In the genomic region with DNA sequence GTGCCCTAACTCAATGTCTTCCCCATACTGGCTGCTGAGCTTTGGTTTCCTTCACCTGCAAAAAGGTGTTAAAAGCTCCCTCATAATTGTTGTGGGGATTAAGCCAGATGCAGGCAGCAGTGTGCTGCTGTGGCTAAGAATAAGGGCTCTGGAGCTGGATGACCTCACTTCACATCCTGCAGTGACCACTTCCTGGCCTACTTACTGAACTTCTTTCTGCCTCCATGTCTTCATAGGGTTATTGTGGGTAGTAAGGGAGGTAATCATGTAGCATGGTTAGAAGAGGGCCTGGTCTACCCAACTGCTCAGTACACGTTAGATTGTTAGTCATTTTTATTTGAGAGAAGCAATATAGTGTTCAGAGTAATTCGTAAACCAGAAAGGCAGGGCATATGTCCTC, we compare ENCODE assay signal across 8 cellular contexts. TPM values are rescaled to one million over a fixed set of nuclear protein-coding genes. Genes with fewer than 3 reads are reported as not detected.
DNase-seq lines count a peak whose midpoint lies in the region; ATAC-seq and TF ChIP-seq lines count a peak whose summit lies in the region.

No MANE protein-coding gene starts in this region.

- no peak for TF ChIP-seq CTCF in CD14-positive monocyte (IDR thresholded peaks at IDR 0.05)

- peaks cover 69% of the 10 kb centered on the region for H3K36me3 Mint-ChIP-seq in activated CD8-positive, alpha-beta T cell treated with anti-CD3 and anti-CD28 coated beads, Interleukin-2, amount 10 ng/mL, durations not matched to agents 7 days and 5 days (ENCODE audit: low read depth)
- peaks cover 70% of the 10 kb centered on the region for H3K36me3 Mint-ChIP-seq in stimulated activated naive CD8-positive, alpha-beta T cell treated with anti-CD3 and anti-CD28 coated beads, Interleukin-15, Interleukin-2, amounts not matched to agents 100 ng/mL and 50 ng/mL, for 24 hours (ENCODE audit: low read depth)
- H3K36me3 Mint-ChIP-seq in CD14-positive monocyte: peaks cover 65 to 87% of the 10 kb centered on the region in 2 donors

- H3K9me3 Mint-ChIP-seq in activated CD8-positive, alpha-beta T cell treated with anti-CD3 and anti-CD28 coated beads, Interleukin-2, amount 10 ng/mL, durations not matched to agents 7 days and 5 days (ENCODE audit: insufficient read depth): no peaks in the 10 kb centered on the region
- no peaks in the 10 kb centered on the region for H3K9me3 Mint-ChIP-seq in stimulated activated naive CD8-positive, alpha-beta T cell treated with anti-CD3 and anti-CD28 coated beads, Interleukin-15, Interleukin-2, amounts not matched to agents 100 ng/mL and 50 ng/mL, for 24 hours
- H3K9me3 Mint-ChIP-seq in CD14-positive monocyte: no peaks in the 10 kb centered on the region

- H3K27me3 Mint-ChIP-seq in activated CD8-positive, alpha-beta T cell treated with anti-CD3 and anti-CD28 coated beads, Interleukin-2, amount 10 ng/mL, durations not matched to agents 7 days and 5 days (ENCODE audit: low read depth): no peaks in the 10 kb centered on the region
- H3K27me3 Mint-ChIP-seq in stimulated activated naive CD8-positive, alpha-beta T cell treated with anti-CD3 and anti-CD28 coated beads, Interleukin-15, Interleukin-2, amounts not matched to agents 100 ng/mL and 50 ng/mL, for 24 hours: no peaks in the 10 kb centered on the region
- no peaks in the 10 kb centered on the region for H3K27me3 Mint-ChIP-seq in CD14-positive monocyte (ENCODE audit: low read depth in 3 of 3)

- POLR2A ChIA-PET in activated CD8-positive, alpha-beta T cell treated with anti-CD3 and anti-CD28 coated beads, Interleukin-2, amount 10 ng/mL, durations not matched to agents 7 days and 5 days (lab: Charles Lee): interaction anchor here (0.7 to 3.1 kb wide), 7 partner anchors 11 to 120 kb away, joined by 3 to 17 read pairs (median 4); partner anchors contain the start of gene HPS3

- peak; percentile 58 for DNase-seq in activated gamma-delta T cell treated with Interleukin-2 at 50 U/mL for 16 hours
- DNase-seq in activated gamma-delta T cell (lab: John Stamatoyannopoulos, UW): no peak
- DNase-seq in activated CD8-positive, alpha-beta T cell treated with anti-CD3 and anti-CD28 coated beads, Interleukin-2, amount 10 ng/mL, durations not matched to agents 7 days and 5 days: peak; percentile 86
- DNase-seq in CD14-positive monocyte (ENCODE audit: low spot score): no peak
- DNase-seq in NCI-H82 (lab: John Stamatoyannopoulos, UW): no peak
- no peak for DNase-seq in NCI-H774 (lab: John Stamatoyannopoulos, UW)

- peak overlapping the region; percentile 95 for H3K27ac Mint-ChIP-seq in activated CD8-positive, alpha-beta T cell treated with anti-CD3 and anti-CD28 coated beads, Interleukin-2, amount 10 ng/mL, durations not matched to agents 7 days and 5 days
- peak overlapping the region; percentile 29 for H3K27ac Mint-ChIP-seq in stimulated activated naive CD8-positive, alpha-beta T cell treated with anti-CD3 and anti-CD28 coated beads, Interleukin-15, Interleukin-2, amounts not matched to agents 100 ng/mL and 50 ng/mL, for 24 hours
- H3K27ac Mint-ChIP-seq in CD14-positive monocyte: no peak overlapping the region

- ATAC-seq in HG03108 (IDR thresholded peaks at IDR 0.05; ENCODE audit: unreplicated experiment): peak; percentile 86
- ATAC-seq in activated CD8-positive, alpha-beta T cell treated with anti-CD3 and anti-CD28 coated beads, Interleukin-2, amount 10 ng/mL, durations not matched to agents 7 days and 5 days: peak; percentile 98

- H3K4me3 Mint-ChIP-seq in activated CD8-positive, alpha-beta T cell treated with anti-CD3 and anti-CD28 coated beads, Interleukin-2, amount 10 ng/mL, durations not matched to agents 7 days and 5 days: peak overlapping the region; percentile 18
- no peak overlapping the region for H3K4me3 Mint-ChIP-seq in stimulated activated naive CD8-positive, alpha-beta T cell treated with anti-CD3 and anti-CD28 coated beads, Interleukin-15, Interleukin-2, amounts not matched to agents 100 ng/mL and 50 ng/mL, for 24 hours
- no peak overlapping the region for H3K4me3 Mint-ChIP-seq in CD14-positive monocyte

- CTCF ChIA-PET in activated CD8-positive, alpha-beta T cell treated with anti-CD3 and anti-CD28 coated beads, Interleukin-2, amount 10 ng/mL, durations not matched to agents 7 days and 5 days (lab: Charles Lee): interaction anchor here (0.7 to 1.8 kb wide), 11 partner anchors 9 to 110 kb away, joined by 3 to 8 read pairs (median 3); partner anchors contain the start of gene GYG1

- intact Hi-C loops in CD14-positive monocyte (cut with micrococcal nuclease): no loop called here

- peaks cover 44% of the 10 kb centered on the region for H3K4me1 Mint-ChIP-seq in activated CD8-positive, alpha-beta T cell treated with anti-CD3 and anti-CD28 coated beads, Interleukin-2, amount 10 ng/mL, durations not matched to agents 7 days and 5 days (ENCODE audit: low read depth)
- peaks cover 6% of the 10 kb centered on the region for H3K4me1 Mint-ChIP-seq in stimulated activated naive CD8-positive, alpha-beta T cell treated with anti-CD3 and anti-CD28 coated beads, Interleukin-15, Interleukin-2, amounts not matched to agents 100 ng/mL and 50 ng/mL, for 24 hours (ENCODE audit: low read depth)
- no peaks in the 10 kb centered on the region for H3K4me1 Mint-ChIP-seq in CD14-positive monocyte

RNA-seq across cellular contexts. Expression of gene GYG1, which starts 18.4 kb away (rescaled TPM):
- total RNA-seq in activated CD8-positive, alpha-beta T cell treated with anti-CD3 and anti-CD28 coated beads, Interleukin-2, amount 10 ng/mL, durations not matched to agents 7 days and 5 days: 10 to 100 TPM; 46.9 to 54.0 TPM
- polyA plus RNA-seq in CD14-positive monocyte: 100 to 1,000 TPM; 121 to 122 TPM

Comparison
In these comparisons a context has a peak if more than half of its experiments do, and no peak if none do; other contexts are left out.
1. DNase-seq: peak in activated gamma-delta T cell treated with Interleukin-2 at 50 U/mL for 16 hours (single experiment) and activated CD8-positive, alpha-beta T cell treated with anti-CD3 and anti-CD28 coated beads, Interleukin-2, amount 10 ng/mL, durations not matched to agents 7 days and 5 days (single experiment); none in activated gamma-delta T cell (single experiment), CD14-positive monocyte (single experiment), NCI-H82 (single experiment) and NCI-H774 (single experiment).
2. H3K27ac Mint-ChIP-seq: peak in activated CD8-positive, alpha-beta T cell treated with anti-CD3 and anti-CD28 coated beads, Interleukin-2, amount 10 ng/mL, durations not matched to agents 7 days and 5 days (single experiment) and stimulated activated naive CD8-positive, alpha-beta T cell treated with anti-CD3 and anti-CD28 coated beads, Interleukin-15, Interleukin-2, amounts not matched to agents 100 ng/mL and 50 ng/mL, for 24 hours (single experiment); none in CD14-positive monocyte (0 of 7).